ENCODE assay signal across 8 cellular contexts in the genomic region with DNA sequence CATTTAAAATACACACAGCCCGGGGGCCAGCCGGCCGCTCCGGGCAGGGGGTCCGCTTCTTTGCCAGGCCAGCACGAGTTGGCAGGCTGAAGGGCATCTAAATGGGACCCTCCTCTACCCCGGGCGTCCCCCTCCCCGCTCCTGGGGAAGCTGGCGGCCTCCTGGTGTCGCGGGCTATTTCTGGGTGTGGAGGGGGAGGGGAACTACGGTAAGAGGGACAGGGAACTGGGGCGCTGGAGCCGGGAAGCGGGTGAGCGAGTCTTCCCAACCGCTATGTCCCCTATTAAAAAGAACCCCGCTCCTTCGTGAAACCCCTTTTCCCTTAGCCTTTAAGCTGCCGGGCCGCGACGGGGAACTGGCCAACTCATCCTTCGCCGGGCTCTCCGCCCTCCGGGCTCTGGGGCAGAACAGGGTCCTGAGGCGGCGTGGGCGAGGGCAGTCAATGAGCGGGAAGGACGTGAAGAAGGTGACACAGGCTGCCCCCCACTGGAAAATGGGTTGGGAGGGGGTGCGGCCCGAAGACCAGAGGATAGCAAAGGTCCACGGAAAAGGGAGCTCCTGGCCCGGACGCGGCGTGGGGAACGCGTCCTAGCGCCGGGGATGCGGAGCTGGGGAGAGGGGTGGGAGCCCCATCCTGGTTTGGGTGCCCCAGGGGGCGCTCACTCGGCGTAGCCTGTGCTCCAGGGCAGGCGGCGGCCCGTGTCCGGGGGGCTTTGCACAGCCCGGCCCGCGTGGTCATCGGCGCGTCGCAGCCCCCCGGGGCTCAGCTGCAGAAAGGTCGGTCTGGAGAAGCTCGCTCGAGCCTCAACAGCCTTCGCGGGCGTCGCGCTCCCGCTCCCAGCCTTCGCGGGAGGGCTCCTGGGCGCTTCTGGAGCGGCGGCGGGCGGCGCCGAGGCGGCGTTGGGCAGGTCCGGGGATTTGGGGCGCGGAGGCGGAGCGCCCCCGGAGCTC. TPM values are rescaled to one million over a fixed set of nuclear protein-coding genes. Genes with fewer than 3 reads are reported as not detected.
DNase-seq lines count a peak whose midpoint lies in the region; ATAC-seq and TF ChIP-seq lines count a peak whose summit lies in the region.

No MANE protein-coding gene starts in this region.

- H3K4me1 Mint-ChIP-seq in T-helper 17 cell (peaks cover 17% of the 10 kb centered on the region), neural progenitor cell (peaks cover 18% of the 10 kb centered on the region)

- H3K36me3 ChIP-seq in GM06990 (ENCODE audit: control insufficient read depth, insufficient read depth, low read length), result no peaks in the 10 kb centered on the region
- no peaks in the 10 kb centered on the region for H3K36me3 ChIP-seq in neural progenitor cell

- H3K4me3 ChIP-seq in GM06990 (replicated peaks; ENCODE audit: low read depth, low read length) (peak overlapping the region; percentile 60), neural progenitor cell (peak overlapping the region; percentile 60)

- H3K27me3 Mint-ChIP-seq in T-helper 17 cell (peaks cover 7% of the 10 kb centered on the region), neural progenitor cell (ENCODE audit: insufficient read depth, low read depth) (peaks cover 33% of the 10 kb centered on the region)

- H3K4me2 ChIP-seq in neural progenitor cell, result peak overlapping the region; percentile 91

- H3K4me3 Mint-ChIP-seq in T-helper 17 cell, result peak overlapping the region; percentile 96
- peak overlapping the region; percentile 89 for H3K4me3 Mint-ChIP-seq in neural progenitor cell

- H3F3A ChIP-seq in neural progenitor cell (ENCODE audit: low read depth), result peaks cover 14% of the 10 kb centered on the region

- no peaks in the 10 kb centered on the region for H3K79me2 ChIP-seq in neural progenitor cell (ENCODE audit: low read depth)

- ATAC-seq in HG02759 (IDR thresholded peaks at IDR 0.05; ENCODE audit: unreplicated experiment) (peak; percentile 8), T-helper 17 cell (no peak), esophagus mucosa (peak; percentile 15)

- H3K27ac Mint-ChIP-seq in T-helper 17 cell (no peak overlapping the region), neural progenitor cell (no peak overlapping the region)

- TF ChIP-seq CTCF in GM06990 (IDR thresholded peaks at IDR 0.05; ENCODE audit: insufficient read depth, low read length, poor library complexity, severe bottlenecking) (no peak), neural progenitor cell (IDR thresholded peaks at IDR 0.05) (peak; percentile 29)

- H3K27me3 ChIP-seq in GM06990 (replicated peaks; ENCODE audit: control insufficient read depth, insufficient read depth, low read length) (no peaks in the 10 kb centered on the region; the same call in 1 of the 2 replicates), neural progenitor cell (peaks cover 77% of the 10 kb centered on the region)

- H2AFZ ChIP-seq in neural progenitor cell (replicated peaks), result peak overlapping the region; percentile 52

- no peak overlapping the region for H3K27ac ChIP-seq in neural progenitor cell

- no peaks in the 10 kb centered on the region for H3K9me3 Mint-ChIP-seq in neural progenitor cell

- peaks cover 15% of the 10 kb centered on the region for H4K20me1 ChIP-seq in neural progenitor cell (ENCODE audit: low read depth)

- H3K36me3 Mint-ChIP-seq in T-helper 17 cell (ENCODE audit: low read depth) (no peaks in the 10 kb centered on the region), neural progenitor cell (peaks cover 4% of the 10 kb centered on the region)

- H3K9ac ChIP-seq in neural progenitor cell, result no peak overlapping the region

- DNase-seq in GM06990 (ENCODE audit: extremely low read depth, insufficient read length) (peak; percentile 46), T-helper 17 cell (peak in 1 of 3 donors; percentile 18), neural progenitor cell (ENCODE audit: low spot score) (peak; percentile 59), MV-4-11 (lab: John Stamatoyannopoulos, UW) (no peak), NCI-H446 treated with DMSO at 0.1 percent for 48 hours (lab: John Stamatoyannopoulos, UW) (no peak), HPDE6-E6E7 (ENCODE audit: extremely low spot score) (no peak)

- H3K9me3 ChIP-seq in T-helper 17 cell (ENCODE audit: control insufficient read depth, low read length, poor library complexity, severe bottlenecking), result no peaks in the 10 kb centered on the region
- no peaks in the 10 kb centered on the region for H3K9me3 ChIP-seq in neural progenitor cell (ENCODE audit: low read depth)

- H3K4me1 ChIP-seq in neural progenitor cell, result peaks cover 25% of the 10 kb centered on the region

RNA-seq across cellular contexts. Expression of gene PPM1J, which starts 0.5 kb away (rescaled TPM):
- total RNA-seq in T-helper 17 cell (under 1 TPM; 0.20 to 0.42 TPM), esophagus mucosa (2.1 TPM), neural progenitor cell (ENCODE audit: low replicate concordance) (1.8 and 2.7 TPM in 2 replicates)

RNA-seq across cellular contexts. Expression of gene RHOC, which starts 7.7 kb away (rescaled TPM):
- total RNA-seq in T-helper 17 cell, result 10 to 100 TPM; 16.9 to 34.4 TPM
- total RNA-seq in esophagus mucosa, result 69.5 TPM
- total RNA-seq in neural progenitor cell (ENCODE audit: low replicate concordance), result 36.3 and 41.8 TPM in 2 replicates

RNA-seq across cellular contexts. Expression of gene MOV10, which starts 40.1 kb away (rescaled TPM):
- total RNA-seq in T-helper 17 cell (10 to 100 TPM; 72.5 to 72.7 TPM), esophagus mucosa (50.2 TPM), neural progenitor cell (ENCODE audit: low replicate concordance) (47.5 and 92.2 TPM in 2 replicates)

Comparison
In these comparisons a context has a peak if more than half of its experiments do, and no peak if none do; other contexts are left out.
1. DNase-seq: peak in GM06990 (single experiment) and neural progenitor cell (single experiment); none in MV-4-11 (single experiment), NCI-H446 treated with DMSO at 0.1 percent for 48 hours (single experiment) and HPDE6-E6E7 (single experiment).